ENCODE assay signal across 8 cellular contexts in the genomic region with DNA sequence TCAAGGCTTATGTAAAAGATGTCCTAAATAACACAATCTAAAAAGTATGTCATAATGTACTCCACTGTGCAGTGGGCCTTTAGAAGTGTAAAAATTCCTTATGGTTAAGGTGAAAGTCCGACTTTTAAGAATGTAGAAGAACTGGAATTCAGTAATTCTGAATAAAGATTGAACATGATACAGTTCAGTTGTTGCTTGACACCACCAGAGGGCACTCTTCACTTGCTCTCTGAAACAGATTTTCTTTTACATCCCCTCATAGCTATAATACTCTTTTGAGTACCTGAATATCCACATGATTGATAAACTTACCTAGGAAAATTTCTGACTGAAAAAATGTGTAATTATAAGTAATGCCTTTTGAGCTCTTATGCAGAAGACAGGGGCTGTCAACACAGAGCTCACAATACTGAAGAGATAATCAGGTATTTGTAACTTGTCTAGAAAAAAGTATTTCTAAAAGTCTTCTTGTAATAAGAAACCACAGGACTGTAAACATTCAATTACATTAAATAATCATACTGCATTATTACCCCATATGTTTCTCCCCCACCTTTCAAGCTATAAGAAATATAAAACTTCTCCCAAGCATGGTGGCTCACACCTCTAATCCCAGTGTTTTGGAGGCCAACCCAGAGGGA.
DNase-seq lines count a peak whose midpoint lies in the region; ATAC-seq and TF ChIP-seq lines count a peak whose summit lies in the region.

No MANE protein-coding gene starts in this region.

- H3K4me3 ChIP-seq in breast epithelium (no peak overlapping the region), transverse colon (no peak overlapping the region)

- no peak for TF ChIP-seq POLR2A in breast epithelium (IDR thresholded peaks at IDR 0.05)
- TF ChIP-seq POLR2A in transverse colon (IDR thresholded peaks at IDR 0.05), result no peak

- no peak overlapping the region for H3K27ac ChIP-seq in breast epithelium
- no peak overlapping the region for H3K27ac ChIP-seq in transverse colon

- no peaks in the 10 kb centered on the region for H3K27me3 ChIP-seq in breast epithelium
- no peaks in the 10 kb centered on the region for H3K27me3 ChIP-seq in transverse colon

- TF ChIP-seq CTCF in breast epithelium (IDR thresholded peaks at IDR 0.05) (peak; percentile 56 to 83 (median 74)), transverse colon (IDR thresholded peaks at IDR 0.05) (peak; percentile 81 to 90 (median 86))

- peak; percentile 41 for DNase-seq in Caki2 (ENCODE audit: low read depth)
- DNase-seq in NCI-H774 (lab: John Stamatoyannopoulos, UW), result peak; percentile 76
- DNase-seq in breast epithelium (ENCODE audit: low spot score in 2 of 2), result no peak
- peak in 1 of 2 donors; percentile 22 for DNase-seq in left colon
- DNase-seq in transverse colon, result peak; percentile 23
- DNase-seq in activated CD4-positive, CD25-positive, alpha-beta regulatory T cell treated with anti-CD3 and anti-CD28 coated beads, Interleukin-2, amount 50 U/mL, for 72 hours, result no peak

- TF ChIP-seq EP300 in transverse colon (IDR thresholded peaks at IDR 0.05; ENCODE audit: low read depth), result no peak

- H3K9me3 ChIP-seq in breast epithelium (no peaks in the 10 kb centered on the region), transverse colon (no peaks in the 10 kb centered on the region)

- 0 to 7% methylated on average over 1 of the region's 1 CpG for WGBS in transverse colon (ENCODE audit: low coverage in 1 of 2), 2 donors

- intact Hi-C loops in breast epithelium (cut with DNase I; ENCODE audit: low total_unique reads) (no loop called here), left colon (cut with DNase I, micrococcal nuclease) (loop anchor here in 1 of 2 donors (5.0 kb wide), 1 partner anchor 340 kb away; no protein-coding TSS in a partner anchor), transverse colon (cut with DNase I; ENCODE audit: low total_unique reads) (no loop called here)

- ATAC-seq in GM18520 (IDR thresholded peaks at IDR 0.05; ENCODE audit: unreplicated experiment), result peak; percentile 52
- peak; percentile 77 for ATAC-seq in HG03575 (IDR thresholded peaks at IDR 0.05; ENCODE audit: extremely low read depth, insufficient number of reproducible peaks, low FRiP score, unreplicated experiment)
- peak; percentile 72 for ATAC-seq in left colon

- H3K36me3 ChIP-seq in breast epithelium, result no peaks in the 10 kb centered on the region
- H3K36me3 ChIP-seq in transverse colon, result no peaks in the 10 kb centered on the region

- in situ Hi-C loops in Caki2 (cut with HindIII; ENCODE audit: low pct_unique_long_range_greater_than_20kb, low sequenced_read_pairs) (no loop called here), transverse colon (cut with MboI; ENCODE audit: low pct_ligation_motif_present in 1 of 4, low pct_unique_long_range_greater_than_20kb in 1 of 4, low sequenced_read_pairs in 3 of 4) (loop anchor here in 3 of 4 donors (5.0 to 10.0 kb wide), 3 partner anchors 315 to 340 kb away; partner anchors contain the start of gene PREP (in 1 of the 3))

- H3K4me1 ChIP-seq in breast epithelium (no peaks in the 10 kb centered on the region), transverse colon (no peaks in the 10 kb centered on the region)

Comparison
In these comparisons a context has a peak if more than half of its experiments do, and no peak if none do; other contexts are left out.
1. DNase-seq: peak in Caki2 (single experiment), NCI-H774 (single experiment) and transverse colon (single experiment); none in breast epithelium (0 of 2) and activated CD4-positive, CD25-positive, alpha-beta regulatory T cell treated with anti-CD3 and anti-CD28 coated beads, Interleukin-2, amount 50 U/mL, for 72 hours (single experiment).
2. Peak in every context shown above with its lines, with median percentiles within 50 percentile points of each other: ATAC-seq.